Comparison of ENCODE assay signal across 20 cellular contexts in the genomic region with DNA sequence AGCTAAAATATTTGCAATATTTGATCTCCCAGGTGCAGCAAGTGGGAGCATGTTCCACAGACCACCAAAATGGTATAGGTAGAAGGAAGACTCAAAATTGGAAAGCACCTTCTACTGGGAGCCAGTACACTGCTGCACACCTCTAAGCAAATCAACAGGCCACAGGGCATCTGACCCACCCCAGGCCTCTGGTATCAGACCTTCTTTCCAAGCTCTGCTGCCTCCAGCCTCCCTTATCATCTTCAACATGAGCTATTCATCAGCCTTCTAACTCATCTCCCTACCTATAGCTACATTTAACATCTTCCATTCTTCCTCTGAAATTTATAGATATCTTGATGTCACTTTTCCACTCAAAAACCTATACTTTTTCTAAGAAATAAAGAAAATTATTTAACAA.
"Had no signal": no experiment of that assay in that cellular context is flagged by ENCODE, and none has a peak within 500 bp of the region (broad histone marks: within the 10 kb centered on the region; RNA-seq: fewer than 3 reads in every experiment).

No MANE protein-coding gene starts in this region.

- H3K36me3 ChIP-seq: MG63, SJSA1 had no signal

- ATAC-seq: Panc1, PC-3 had no signal

- H3K27me3 ChIP-seq: MG63, SJSA1 had no signal

- H3K9me3 ChIP-seq: MG63, SJSA1 had no signal

- H3K4me3 ChIP-seq: MG63, SJSA1, SK-N-MC had no signal

- H3K4me1 ChIP-seq: SJSA1 had no signal

- DNase-seq: KBM-7, MG63, NCI-H1092, NCI-H1105 treated with DMSO at 0.1 percent for 48 hours, NCI-H1417 treated with DMSO at 0.1 percent for 48 hours, NCI-H146, NCI-H1694 treated with DMSO at 0.1 percent for 48 hours, NCI-H1930, NCI-H2081, NCI-H2107, NCI-H2227 treated with DMSO at 0.1 percent for 48 hours, NCI-H524, NCI-H69, NCI-H774, PC-3, Right ventricle myocardium superior, SIG-M5 had no signal

- H3K27ac ChIP-seq: SJSA1, SK-N-MC had no signal
